In genomic region chr17:78764871-78765270, GRCh38 we compare ENCODE assay signal across 16 cellular contexts. TPM values are rescaled to one million over a fixed set of nuclear protein-coding genes. Genes with fewer than 3 reads are reported as not detected.
DNase-seq lines count a peak whose midpoint lies in the region; ATAC-seq, FAIRE-seq and TF ChIP-seq lines count a peak whose summit lies in the region.
"Had no signal": no experiment of that assay in that cellular context is flagged by ENCODE, and none has a peak within 500 bp of the region (broad histone marks: within the 10 kb centered on the region; RNA-seq: fewer than 3 reads in every experiment).

No MANE protein-coding gene starts in this region.

- H3K4me1 Mint-ChIP-seq in activated CD4-positive, alpha-beta T cell treated with anti-CD3 and anti-CD28 coated beads, Interleukin-2, amount 10 ng/mL, durations not matched to agents 24 days and 14 days, result peaks cover 37% of the 10 kb centered on the region
- H3K4me1 Mint-ChIP-seq in T-helper 17 cell (peaks cover 28% of the 10 kb centered on the region), progenitor cell of endocrine pancreas (ENCODE audit: low read depth) (peaks cover 12% of the 10 kb centered on the region)

- no peak for TF ChIP-seq RAD21 in H1 (IDR thresholded peaks at IDR 0.05 in 1 of 2, conservative IDR thresholded peaks at IDR 0.05 in 1 of 2; ENCODE audit: low read depth in 2 of 2, low read length in 2 of 2)

- no peak overlapping the region for H2BK120ac ChIP-seq in H1 (replicated peaks; ENCODE audit: low read depth, low read length)

- peak overlapping the region; percentile 35; the same call in 1 of the 2 replicates for H4K8ac ChIP-seq in H1 (ENCODE audit: extremely low read depth, insufficient read depth, low read length)

- no peaks in the 10 kb centered on the region for H3K27me3 ChIP-seq in H1 (replicated peaks in 1 of 4; ENCODE audit: control insufficient read depth in 3 of 4, extremely low read depth in 1 of 4, insufficient read depth in 3 of 4, low read length in 3 of 4)
- H3K27me3 ChIP-seq: heart left ventricle, Peyer's patch, right atrium auricular region had no signal

- H4K20me1 ChIP-seq in H1 (replicated peaks in 1 of 2; ENCODE audit: control insufficient read depth in 1 of 2, insufficient read depth in 2 of 2, low read length in 2 of 2), result peaks cover 0 to 6% of the 10 kb centered on the region in 2 experiments

- ATAC-seq in T-helper 17 cell (no peak), HG03457 (IDR thresholded peaks at IDR 0.05; ENCODE audit: unreplicated experiment) (no peak)
- ATAC-seq: heart left ventricle had no signal

- H3K9me3 Mint-ChIP-seq in activated CD4-positive, alpha-beta T cell treated with anti-CD3 and anti-CD28 coated beads, Interleukin-2, amount 10 ng/mL, durations not matched to agents 24 days and 14 days, result peaks cover 4% of the 10 kb centered on the region
- H3K9me3 Mint-ChIP-seq in progenitor cell of endocrine pancreas (ENCODE audit: low read depth), result no peaks in the 10 kb centered on the region

- H3K56ac ChIP-seq in H1 (replicated peaks; ENCODE audit: insufficient read length, low read depth, low read length), result no peak overlapping the region

- intact Hi-C loops in activated CD4-positive, alpha-beta T cell treated with anti-CD3 and anti-CD28 coated beads, Interleukin-2, amount 10 ng/mL, durations not matched to agents 24 days and 14 days (cut with micrococcal nuclease), result no loop called here

- H2BK12ac ChIP-seq in H1 (ENCODE audit: low read depth, low read length), result no peak overlapping the region

- no peak overlapping the region for H3K14ac ChIP-seq in H1 (ENCODE audit: insufficient read length)

- 94% methylated on average over 8 of the region's 8 CpGs; no CpG with 5 or more reads in 1 of the 2 experiments for WGBS in H1 (ENCODE audit: extremely low coverage in 1 of 2, insufficient coverage in 1 of 2, insufficient read length in 1 of 2, insufficient replicate concordance in 2 of 2, low coverage in 1 of 2, low lambda C conversion rate in 2 of 2, missing lambda C conversion rate in 1 of 2), 2 experiments

- no peak overlapping the region for H4K5ac ChIP-seq in H1 (ENCODE audit: insufficient read length, low read depth, low read length)

- peak overlapping the region; percentile 82 for H3K27ac Mint-ChIP-seq in activated CD4-positive, alpha-beta T cell treated with anti-CD3 and anti-CD28 coated beads, Interleukin-2, amount 10 ng/mL, durations not matched to agents 24 days and 14 days
- no peak overlapping the region for H3K27ac Mint-ChIP-seq in T-helper 17 cell
- peak overlapping the region; percentile 79 for H3K27ac Mint-ChIP-seq in progenitor cell of endocrine pancreas

- H2BK20ac ChIP-seq in H1 (ENCODE audit: low read length), result no peak overlapping the region

- POLR2A ChIA-PET in H1 (lab: Charles Lee; ENCODE audit: partially characterized antibody), result interaction anchor here (0.6 kb wide), 1 partner anchor 174 kb away, joined by 3 read pairs; no protein-coding TSS in a partner anchor

- no peak overlapping the region for H2AFZ ChIP-seq in H1 (ENCODE audit: low read length)

- FAIRE-seq in H1 (lab: Jason Lieb, UNC), result no peak
- FAIRE-seq: A204.1 had no signal

- H3K18ac ChIP-seq in H1 (ENCODE audit: extremely low read depth, low read length), result no peak overlapping the region

- H3K36me3 Mint-ChIP-seq in activated CD4-positive, alpha-beta T cell treated with anti-CD3 and anti-CD28 coated beads, Interleukin-2, amount 10 ng/mL, durations not matched to agents 24 days and 14 days (ENCODE audit: low read depth), result peaks cover 19% of the 10 kb centered on the region
- H3K36me3 Mint-ChIP-seq in T-helper 17 cell (ENCODE audit: low read depth) (peaks cover 4% of the 10 kb centered on the region), progenitor cell of endocrine pancreas (ENCODE audit: insufficient read depth) (no peaks in the 10 kb centered on the region)

- H3K4ac ChIP-seq in H1 (replicated peaks; ENCODE audit: insufficient read length, low read depth, low read length), result no peak overlapping the region

- DNase-seq in activated CD4-positive, alpha-beta T cell treated with anti-CD3 and anti-CD28 coated beads, Interleukin-2, amount 10 ng/mL, durations not matched to agents 24 days and 14 days, result no peak
- no peak for DNase-seq in activated CD4-positive, alpha-beta T cell treated with anti-CD3 and anti-CD28 coated beads, Interleukin-2, amount 50 U/mL, for 48 hours
- DNase-seq in T-helper 17 cell, result no peak
- DNase-seq in H1 (ENCODE audit: low read depth in 1 of 2, low spot score in 2 of 2), result no peak
- no peak for DNase-seq in progenitor cell of endocrine pancreas (ENCODE audit: low spot score, unreplicated experiment)
- DNase-seq in iPS-NIHi11 (ENCODE audit: low spot score), result no peak
- no peak for DNase-seq in NCI-H2196 treated with DMSO at 0.1 percent for 48 hours (lab: John Stamatoyannopoulos, UW; ENCODE audit: unreplicated experiment)
- DNase-seq: HCEC 1CT, heart left ventricle, kidney glomerular epithelial cell, NCI-H1694 treated with DMSO at 0.1 percent for 48 hours, NCI-H526 treated with DMSO at 0.1 percent for 48 hours had no signal

- peaks cover 2% of the 10 kb centered on the region; the same call in 1 of the 2 replicates for H3K23me2 ChIP-seq in H1 (ENCODE audit: low read depth, low read length)

- H3K4me1 ChIP-seq in H1 (replicated peaks in 1 of 4; ENCODE audit: control insufficient read depth in 3 of 4, insufficient read depth in 4 of 4, low read length in 3 of 4), result no peaks in the 10 kb centered on the region; a peak in 1 of 7 replicates

- H3K79me1 ChIP-seq in H1 (ENCODE audit: low read depth, low read length), result peaks cover 9% of the 10 kb centered on the region

- no peak for TF ChIP-seq EP300 in H1 (IDR thresholded peaks at IDR 0.05; ENCODE audit: borderline replicate concordance in 1 of 2, low read depth in 2 of 2, low read length in 2 of 2)

- H2BK5ac ChIP-seq in H1 (ENCODE audit: low read depth, low read length), result no peak overlapping the region

- no peak overlapping the region for H2AK5ac ChIP-seq in H1 (ENCODE audit: low read depth, low read length)

- no peak for TF ChIP-seq POLR2A in H1 (IDR thresholded peaks at IDR 0.05; ENCODE audit: control extremely low read depth in 1 of 2, low read depth in 2 of 2, low read length in 2 of 2)

- H3K36me3 ChIP-seq in H1 (ENCODE audit: control insufficient read depth in 2 of 4, insufficient read depth in 4 of 4, low read length in 3 of 4), result no peaks in the 10 kb centered on the region
- H3K36me3 ChIP-seq: heart left ventricle, Peyer's patch, right atrium auricular region had no signal

- no peaks in the 10 kb centered on the region for H3K27me3 Mint-ChIP-seq in activated CD4-positive, alpha-beta T cell treated with anti-CD3 and anti-CD28 coated beads, Interleukin-2, amount 10 ng/mL, durations not matched to agents 24 days and 14 days
- no peaks in the 10 kb centered on the region for H3K27me3 Mint-ChIP-seq in T-helper 17 cell
- H3K27me3 Mint-ChIP-seq in progenitor cell of endocrine pancreas, result no peaks in the 10 kb centered on the region

- no peak overlapping the region for H3K9ac ChIP-seq in H1 (replicated peaks in 1 of 4; ENCODE audit: extremely low read depth in 1 of 4, low read depth in 3 of 4, low read length in 3 of 4)

- no peak overlapping the region for H3K23ac ChIP-seq in H1 (ENCODE audit: insufficient read length)

- no peak overlapping the region for H2BK15ac ChIP-seq in H1 (ENCODE audit: low read length)

- H4K91ac ChIP-seq in H1 (replicated peaks; ENCODE audit: insufficient read length, low read length), result no peak overlapping the region

- peak overlapping the region; percentile 39 for H3K4me3 Mint-ChIP-seq in activated CD4-positive, alpha-beta T cell treated with anti-CD3 and anti-CD28 coated beads, Interleukin-2, amount 10 ng/mL, durations not matched to agents 24 days and 14 days
- H3K4me3 Mint-ChIP-seq in T-helper 17 cell (peak overlapping the region; percentile 85), progenitor cell of endocrine pancreas (ENCODE audit: low read depth) (no peak overlapping the region)

- H3K4me2 ChIP-seq in H1 (ENCODE audit: insufficient read depth in 1 of 2, low read depth in 2 of 2, low read length in 2 of 2), result no peak overlapping the region

- CTCF ChIA-PET in H1 (lab: Charles Lee; ENCODE audit: partially characterized antibody), result no interaction called here

- H3K4me3 ChIP-seq in H1 (ENCODE audit: extremely low read depth in 1 of 4, insufficient read depth in 2 of 4, low read depth in 3 of 4, low read length in 4 of 4), result no peak overlapping the region
- H3K4me3 ChIP-seq: heart left ventricle, Peyer's patch, right atrium auricular region had no signal

- TF ChIP-seq CTCF in H1 (IDR thresholded peaks at IDR 0.05; ENCODE audit: control extremely low read depth in 1 of 3, insufficient read depth in 1 of 3, low read depth in 1 of 3, low read length in 3 of 3) (no peak), progenitor cell of endocrine pancreas (IDR thresholded peaks at IDR 0.05; ENCODE audit: unreplicated experiment) (no peak)

- H3K27ac ChIP-seq in H1 (ENCODE audit: low read depth, low read length), result no peak overlapping the region
- H3K27ac ChIP-seq: heart left ventricle, Peyer's patch, right atrium auricular region had no signal

- H3K9me3 ChIP-seq in T-helper 17 cell (ENCODE audit: control insufficient read depth, low read length, poor library complexity, severe bottlenecking) (no peaks in the 10 kb centered on the region), H1 (ENCODE audit: insufficient read depth in 2 of 2, low read depth in 1 of 2, low read length in 1 of 2) (no peaks in the 10 kb centered on the region; a peak in 1 of 4 replicates)
- H3K9me3 ChIP-seq: Peyer's patch, right atrium auricular region had no signal

- peaks cover 0 to 4% of the 10 kb centered on the region in 2 experiments; a peak in 2 of 4 replicates for H3K79me2 ChIP-seq in H1 (ENCODE audit: control insufficient read depth in 1 of 2, insufficient read depth in 2 of 2, low read length in 2 of 2)

TF ChIP-seq in H1, 55 proteins besides CTCF, POLR2A, EP300 and RAD21 (continues in another document):
- TF ChIP-seq ZNF274 (IDR thresholded peaks at IDR 0.05; ENCODE audit: borderline replicate concordance, extremely low read depth, low read length), result no peak

RNA-seq across cellular contexts. Expression of gene CYTH1, which starts 17.2 kb away (rescaled TPM):
- total RNA-seq in activated CD4-positive, alpha-beta T cell treated with anti-CD3 and anti-CD28 coated beads, Interleukin-2, amount 10 ng/mL, durations not matched to agents 24 days and 14 days, result 126 and 131 TPM in 2 replicates
- total RNA-seq in T-helper 17 cell (100 to 1,000 TPM; 462 to 497 TPM), progenitor cell of endocrine pancreas (30.1 and 33.3 TPM in 2 replicates)
- 14.7 and 14.8 TPM in 2 replicates for total RNA-seq in H1 (2021; fragmentation: NEBNext Ultra II Directional; extraction: Animal tissue kit (Norgen Biotek cat#: 25700))
- 12.8 and 13.8 TPM in 2 replicates for polyA plus RNA-seq in H1 (2011; rRNA removed)
- 14.2 TPM for polyA plus RNA-seq in H1 (2011; cell fraction: cytosol; rRNA removed)
- 40.9 TPM for polyA plus RNA-seq in H1 (2011; cell fraction: nucleus; rRNA removed)
- 10.4 to 15.6 TPM (median 10.9 TPM) in 4 replicates for polyA plus RNA-seq in H1 (2012, experiment 1 of 2)
- 4.7 TPM for polyA plus RNA-seq in H1 (2012, experiment 2 of 2)
- 9.9 TPM for polyA plus RNA-seq in H1 (2013, experiment 1 of 2)
- polyA plus RNA-seq in H1 (2013, experiment 2 of 2), result 9.8 TPM
- 16.3 and 17.5 TPM in 2 replicates for polyA minus RNA-seq in H1 (2011; rRNA and poly(A)+ RNA removed)
- 12.4 TPM for polyA minus RNA-seq in H1 (2011; cell fraction: cytosol; rRNA and poly(A)+ RNA removed)
- polyA minus RNA-seq in H1 (2011; cell fraction: nucleus; rRNA and poly(A)+ RNA removed), result 20.9 TPM
